In the genomic region with DNA sequence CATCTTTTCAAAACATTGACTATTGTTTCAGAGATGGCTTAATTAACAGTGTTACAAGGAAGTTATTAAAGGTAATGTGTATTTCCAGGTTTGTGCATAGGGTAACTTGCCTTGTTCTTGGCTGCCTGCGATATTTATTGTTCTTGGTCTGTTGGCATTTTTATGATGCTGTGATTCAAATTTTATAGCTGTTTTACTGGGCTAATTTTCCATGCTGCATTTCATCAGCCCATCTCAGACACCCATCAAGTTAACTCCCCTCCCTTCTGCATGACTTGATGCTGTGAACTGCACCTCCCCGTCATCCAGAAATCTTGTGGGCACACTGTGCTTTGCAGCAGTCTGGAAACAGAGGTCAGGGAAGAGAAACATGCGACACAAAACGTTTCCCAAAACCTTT, we compare ENCODE assay signal across 27 cellular contexts.
"Had no signal": no experiment of that assay in that cellular context is flagged by ENCODE, and none has a peak within 500 bp of the region (broad histone marks: within the 10 kb centered on the region; RNA-seq: fewer than 3 reads in every experiment).

No MANE protein-coding gene starts in this region.

- H3K4me1 ChIP-seq: ascending aorta, breast epithelium, colonic mucosa, foreskin keratinocyte, gastrocnemius medialis, heart left ventricle had no signal

- DNase-seq: activated B cell treated with CpG ODN at 0.5 μM for 24 hours; activated CD4-positive, alpha-beta T cell treated with anti-CD3 and anti-CD28 coated beads for 48 hours; activated CD4-positive, alpha-beta T cell treated with anti-CD3 and anti-CD28 coated beads, Interleukin-2, amount 50 U/mL, for 1 hour; activated CD4-positive, alpha-beta T cell treated with anti-CD3 and anti-CD28 coated beads, Interleukin-2, amount 50 U/mL, for 48 hours; activated CD8-positive, alpha-beta memory T cell treated with anti-CD3 and anti-CD28 coated beads for 24 hours; activated CD8-positive, alpha-beta T cell treated with anti-CD3 and anti-CD28 coated beads for 36 hours; activated gamma-delta T cell; activated naive CD4-positive, alpha-beta T cell; activated naive CD4-positive, alpha-beta T cell treated with anti-CD3 and anti-CD28 coated beads, Interleukin-2, amount 10 ng/mL, durations not matched to agents 7 days and 5 days; activated naive CD8-positive, alpha-beta T cell treated with anti-CD3 and anti-CD28 coated beads, Interleukin-2, amount 10 ng/mL, durations not matched to agents 7 days and 5 days; activated T-cell treated with anti-CD3 and anti-CD28 coated beads, Interleukin-2, amount 50 U/mL, for 1 hour; activated T-cell treated with anti-CD3 and anti-CD28 coated beads, Interleukin-2, amount 50 U/mL, for 72 hours; central memory CD4-positive, alpha-beta T cell; cerebellar nuclear complex; colonic mucosa; effector memory CD4-positive, alpha-beta T cell; endodermal cell; foreskin keratinocyte; gastrocnemius medialis; glutamatergic neuron; heart left ventricle; T-cell; T-helper 9 cell; WERI-Rb-1 had no signal

- H3K27me3 ChIP-seq: ascending aorta, breast epithelium, colonic mucosa, foreskin keratinocyte, gastrocnemius medialis had no signal

- H3K9me3 ChIP-seq: ascending aorta, breast epithelium, colonic mucosa, gastrocnemius medialis, heart left ventricle had no signal

- H3K4me3 ChIP-seq: ascending aorta, breast epithelium, cardiac muscle cell, colonic mucosa, gastrocnemius medialis, heart left ventricle had no signal

- H3K36me3 ChIP-seq: ascending aorta, breast epithelium, cardiac muscle cell, colonic mucosa, gastrocnemius medialis, heart left ventricle, WERI-Rb-1 had no signal

- H3K27ac ChIP-seq: ascending aorta, breast epithelium, cardiac muscle cell, colonic mucosa, foreskin keratinocyte, gastrocnemius medialis, heart left ventricle, WERI-Rb-1 had no signal
